16 cellular contexts compared by ENCODE assay signal in the genomic region with DNA sequence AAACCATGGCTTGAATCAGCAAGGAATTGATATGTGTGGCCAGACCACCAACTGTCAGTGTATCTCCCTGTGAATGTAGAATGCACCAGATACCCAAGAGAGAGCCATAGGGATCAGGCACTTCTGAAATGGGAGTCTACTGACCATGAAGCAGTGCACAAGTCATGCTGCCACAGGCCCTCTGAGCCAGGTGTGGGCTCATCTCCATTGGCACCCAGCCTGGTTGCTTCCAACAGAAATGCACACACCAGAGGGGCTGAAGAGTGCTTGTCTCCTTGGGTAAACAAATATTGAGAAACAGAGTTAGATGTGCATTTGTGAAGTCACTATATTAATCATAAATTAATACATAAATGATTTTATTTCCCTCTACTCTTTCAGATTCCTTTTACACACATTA. TPM values are rescaled to one million over a fixed set of nuclear protein-coding genes. Genes with fewer than 3 reads are reported as not detected.
DNase-seq lines count a peak whose midpoint lies in the region; ATAC-seq and TF ChIP-seq lines count a peak whose summit lies in the region.
"Had no signal": no experiment of that assay in that cellular context is flagged by ENCODE, and none has a peak within 500 bp of the region (broad histone marks: within the 10 kb centered on the region; RNA-seq: fewer than 3 reads in every experiment).

No MANE protein-coding gene starts in this region.

- no peaks in the 10 kb centered on the region for H3K36me3 ChIP-seq in lower lobe of right lung
- H3K36me3 ChIP-seq: Peyer's patch had no signal

- no peak for TF ChIP-seq CTCF in lower lobe of right lung (IDR thresholded peaks at IDR 0.05)

- DNase-seq in DMS153 (lab: John Stamatoyannopoulos, UW) (peak; percentile 21), DMS153 treated with DMSO at 0.1 percent for 48 hours (lab: John Stamatoyannopoulos, UW; ENCODE audit: unreplicated experiment) (no peak), NCI-H2196 treated with DMSO at 0.1 percent for 48 hours (lab: John Stamatoyannopoulos, UW; ENCODE audit: unreplicated experiment) (peak; percentile 42), SHP77 (lab: John Stamatoyannopoulos, UW) (peak; percentile 79 to 89), lower lobe of right lung (no peak), kidney glomerular epithelial cell (lab: John Stamatoyannopoulos, UW) (no peak), NCI-H526 (lab: John Stamatoyannopoulos, UW) (no peak)
- DNase-seq: CD8-positive, alpha-beta T cell; H7; IMR-90; Kasumi-1; NCI-H2171 treated with DMSO at 0.1 percent for 48 hours; Peyer's patch; Right ventricle myocardium superior had no signal

- ATAC-seq in lower lobe of right lung: peak; percentile 42 to 48
- ATAC-seq in HG02642 (IDR thresholded peaks at IDR 0.05; ENCODE audit: poor library complexity, unreplicated experiment): no peak
- ATAC-seq: CD8-positive, alpha-beta T cell had no signal

- no peak overlapping the region for H3K4me3 ChIP-seq in lower lobe of right lung
- H3K4me3 ChIP-seq: Peyer's patch had no signal

- no peak overlapping the region for H3K27ac ChIP-seq in lower lobe of right lung
- H3K27ac ChIP-seq: 22Rv1, Peyer's patch had no signal

- intact Hi-C loops in lower lobe of right lung (cut with DNase I): no loop called here

- H3K27me3 ChIP-seq in lower lobe of right lung (ENCODE audit: low read depth): no peaks in the 10 kb centered on the region
- H3K27me3 ChIP-seq: Peyer's patch had no signal

- no peaks in the 10 kb centered on the region for H3K9me3 ChIP-seq in lower lobe of right lung
- H3K9me3 ChIP-seq: Peyer's patch had no signal

- H3K4me1 ChIP-seq in lower lobe of right lung: no peaks in the 10 kb centered on the region
- H3K4me1 ChIP-seq: Peyer's patch had no signal

RNA-seq across cellular contexts. Expression of gene PANX1, which starts 28.4 kb away (rescaled TPM):
- 17.0 TPM for total RNA-seq in lower lobe of right lung

Comparison
In these comparisons a context has a peak if more than half of its experiments do, and no peak if none do; other contexts are left out.
1. DNase-seq: peak in DMS153 (single experiment), NCI-H2196 treated with DMSO at 0.1 percent for 48 hours (single experiment) and SHP77 (2 of 2); none in DMS153 treated with DMSO at 0.1 percent for 48 hours (single experiment), lower lobe of right lung (single experiment), kidney glomerular epithelial cell (single experiment) and NCI-H526 (0 of 2).